ENCODE assay signal across 4 cellular contexts in genomic region chr1:183150032-183150431, GRCh38. TPM values are rescaled to one million over a fixed set of nuclear protein-coding genes. Genes with fewer than 3 reads are reported as not detected.
"Had no signal": no experiment of that assay in that cellular context is flagged by ENCODE, and none has a peak within 500 bp of the region (broad histone marks: within the 10 kb centered on the region; RNA-seq: fewer than 3 reads in every experiment).

No MANE protein-coding gene starts in this region.

RNA-seq across cellular contexts. Expression of gene LAMC2, which starts 36.0 kb away (rescaled TPM):
- total RNA-seq: activated CD8-positive, alpha-beta memory T cell treated with anti-CD3 and anti-CD28 coated beads for 36 hours; activated CD8-positive, alpha-beta T cell treated with anti-CD3 and anti-CD28 coated beads for 36 hours; activated naive CD4-positive, alpha-beta T cell treated with anti-CD3 and anti-CD28 coated beads, Interleukin-2, amount 50 U/mL, for 72 hours; activated T-helper 2 cell treated with anti-CD3 and anti-CD28 coated beads, Interferon-gamma antibody, Interleukin-2, Interleukin-4, amounts not matched to agents 10 μg/mL and 5 μg/mL and 100 μg/mL, durations not matched to agents 14 hours and 24 hours and 36 hours had no signal
